28 cellular contexts compared by ENCODE assay signal in the genomic region with DNA sequence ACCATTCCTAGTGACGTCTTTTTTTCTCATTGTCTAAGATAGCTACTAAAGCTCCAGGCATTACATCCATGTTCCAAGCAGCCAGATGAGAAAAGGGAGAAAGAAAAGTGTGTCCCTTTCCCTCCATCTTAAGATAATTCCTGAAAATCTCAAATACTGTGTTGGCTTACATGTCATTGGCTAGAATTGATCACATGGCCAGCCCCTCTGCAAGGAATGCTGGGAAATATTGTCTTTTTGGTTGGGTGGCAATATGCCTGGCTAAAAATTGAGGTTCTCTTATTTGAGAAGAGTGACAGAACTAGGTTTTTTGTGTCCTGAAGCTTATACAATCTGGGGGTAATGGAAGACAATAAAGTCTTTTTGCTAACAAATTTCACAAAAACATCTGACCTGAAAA.
"Had no signal": no experiment of that assay in that cellular context is flagged by ENCODE, and none has a peak within 500 bp of the region (broad histone marks: within the 10 kb centered on the region; RNA-seq: fewer than 3 reads in every experiment).

No MANE protein-coding gene starts in this region.

- H3K27ac ChIP-seq: colonic mucosa, coronary artery, dorsolateral prefrontal cortex, epithelial cell of prostate, esophagus muscularis mucosa, esophagus squamous epithelium, foreskin keratinocyte, gastrocnemius medialis, gastroesophageal sphincter, heart left ventricle, heart right ventricle had no signal

- DNase-seq: colonic mucosa; cortex of kidney; dermis blood vessel endothelial cell; dorsolateral prefrontal cortex; effector CD4-positive, alpha-beta T cell; effector CD8-positive, alpha-beta T cell; effector memory CD4-positive, alpha-beta T cell; effector memory CD8-positive, alpha-beta T cell; endodermal cell; erythroblast; esophagus squamous epithelium; foreskin fibroblast; foreskin keratinocyte; foreskin melanocyte; gastrocnemius medialis; glutamatergic neuron; head of caudate nucleus; heart left ventricle; heart right ventricle had no signal

- ATAC-seq: effector memory CD8-positive, alpha-beta T cell; esophagus mucosa; foreskin keratinocyte; gastrocnemius medialis; gastroesophageal sphincter; heart left ventricle; heart right ventricle had no signal

- H3K4me3 ChIP-seq: colonic mucosa, coronary artery, dorsolateral prefrontal cortex, esophagus muscularis mucosa, esophagus squamous epithelium, gastrocnemius medialis, gastroesophageal sphincter, heart left ventricle, heart right ventricle had no signal

- H3K36me3 ChIP-seq: colonic mucosa, esophagus muscularis mucosa, esophagus squamous epithelium, gastrocnemius medialis, gastroesophageal sphincter, heart left ventricle, heart right ventricle had no signal

- H3K4me1 ChIP-seq: colonic mucosa, esophagus muscularis mucosa, esophagus squamous epithelium, foreskin keratinocyte, gastrocnemius medialis, gastroesophageal sphincter, heart left ventricle, heart right ventricle had no signal

- H3K9me3 ChIP-seq: colonic mucosa, gastrocnemius medialis had no signal

- FAIRE-seq: colon, endometrium, endothelial cell of umbilical vein, frontal cortex had no signal

- H3K27me3 ChIP-seq: colonic mucosa, dorsolateral prefrontal cortex, esophagus muscularis mucosa, esophagus squamous epithelium, gastrocnemius medialis, gastroesophageal sphincter, heart left ventricle, heart right ventricle had no signal
